In the genomic region with DNA sequence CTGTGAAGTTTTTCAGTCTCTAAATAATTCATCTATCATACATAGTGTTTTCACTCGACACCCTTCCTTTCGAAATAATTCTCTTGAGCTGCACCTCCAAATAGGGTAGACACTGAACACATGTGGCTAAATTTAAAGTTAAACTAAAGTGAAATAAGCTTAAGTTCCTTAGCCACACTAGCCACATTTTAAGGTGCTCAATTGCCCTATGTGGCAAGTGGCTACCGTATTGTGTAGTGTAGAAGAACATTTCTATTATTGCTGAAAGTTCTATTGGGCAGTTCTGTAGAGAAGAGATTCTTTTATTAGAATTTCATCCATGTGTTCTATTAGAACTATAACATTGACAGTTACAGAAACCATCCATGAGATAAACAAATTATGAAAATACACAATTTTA, we compare ENCODE assay signal across 21 cellular contexts.
"Had no signal": no experiment of that assay in that cellular context is flagged by ENCODE, and none has a peak within 500 bp of the region (broad histone marks: within the 10 kb centered on the region; RNA-seq: fewer than 3 reads in every experiment).

No MANE protein-coding gene starts in this region.

- H3K4me3 ChIP-seq: MG63 had no signal

- H3K9me3 ChIP-seq: MG63, SK-N-SH had no signal

- H3K4me2 ChIP-seq: SK-N-SH had no signal

- H3K27ac ChIP-seq: RWPE1 had no signal

- DNase-seq: IMR-90, Karpas-422, KG1, MG63, NCI-H1092 treated with DMSO at 0.1 percent for 48 hours, NCI-H1436 treated with DMSO at 0.1 percent for 48 hours, NCI-H1694, NCI-H187 treated with DMSO at 0.1 percent for 48 hours, NCI-H2081, NCI-H2107, NCI-H2227 treated with DMSO at 0.1 percent for 48 hours, NCI-H524, NCI-H526 treated with DMSO at 0.1 percent for 48 hours, NCI-H748 treated with DMSO at 0.1 percent for 48 hours, PC-3, SHP77, SK-N-SH, SW 1271, T-cell had no signal

- H3K27me3 ChIP-seq: MG63 had no signal

- ATAC-seq: Panc1, PC-3, T-cell had no signal

- H3K9ac ChIP-seq: SK-N-SH had no signal

- H3K36me3 ChIP-seq: MG63 had no signal
